Comparison of ENCODE assay signal across 23 cellular contexts in the genomic region with DNA sequence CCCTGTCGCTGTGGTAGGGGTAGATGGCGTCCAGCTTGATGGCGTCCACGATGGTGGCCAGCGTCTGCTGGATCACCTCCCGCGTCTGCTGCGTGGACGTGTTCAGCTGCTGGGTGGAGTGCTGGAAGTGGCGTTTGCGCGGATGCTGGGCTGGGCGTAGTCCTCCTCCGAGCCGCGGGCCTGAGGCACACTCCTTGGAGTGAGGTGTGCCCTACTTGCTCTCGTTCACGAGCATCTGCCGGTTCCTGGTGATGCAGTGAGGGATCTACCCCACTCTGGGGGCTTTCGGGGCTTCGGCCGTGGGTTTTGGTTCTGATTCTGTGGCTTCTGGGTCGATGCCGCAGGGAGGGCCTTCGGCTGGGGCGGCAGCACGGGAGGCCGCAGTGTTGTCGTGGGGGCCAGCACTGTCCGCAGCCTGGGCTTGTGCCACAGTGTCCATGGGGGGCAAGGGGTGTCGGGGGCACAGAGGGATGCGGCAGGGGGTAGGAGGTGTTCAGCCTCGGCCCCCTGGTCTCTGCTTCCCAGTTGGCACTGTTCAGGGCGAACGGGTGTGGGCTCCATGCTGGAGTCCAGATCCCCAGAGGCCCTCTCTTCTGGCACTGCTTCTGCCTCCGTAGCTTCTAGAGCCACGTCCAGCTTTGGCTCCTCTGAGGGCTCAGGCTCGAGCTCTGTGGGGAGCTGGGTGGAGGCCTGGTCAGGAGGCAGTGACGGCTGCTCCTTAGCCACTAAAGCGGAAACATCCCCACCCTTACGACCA.
"Had no signal": no experiment of that assay in that cellular context is flagged by ENCODE, and none has a peak within 500 bp of the region (broad histone marks: within the 10 kb centered on the region; RNA-seq: fewer than 3 reads in every experiment).

No MANE protein-coding gene starts in this region.

- H3K4me1 Mint-ChIP-seq: activated naive CD4-positive, alpha-beta T cell treated with anti-CD3 and anti-CD28 coated beads, Interleukin-2, amount 10 ng/mL, durations not matched to agents 7 days and 5 days; activated naive CD8-positive, alpha-beta T cell treated with anti-CD3 and anti-CD28 coated beads, Interleukin-2, amount 10 ng/mL, durations not matched to agents 7 days and 5 days; immature natural killer cell; nephron progenitor cell had no signal

- H3K4me3 Mint-ChIP-seq: activated naive CD4-positive, alpha-beta T cell treated with anti-CD3 and anti-CD28 coated beads, Interleukin-2, amount 10 ng/mL, durations not matched to agents 7 days and 5 days; activated naive CD8-positive, alpha-beta T cell treated with anti-CD3 and anti-CD28 coated beads, Interleukin-2, amount 10 ng/mL, durations not matched to agents 7 days and 5 days; immature natural killer cell; nephron progenitor cell; stimulated activated naive CD8-positive, alpha-beta T cell treated with anti-CD3 and anti-CD28 coated beads, Interleukin-15, Interleukin-2, amounts not matched to agents 100 ng/mL and 50 ng/mL, for 24 hours; T-helper 1 cell treated with Interleukin-12 subunit alpha and Interleukin-12 subunit beta and Interleukin-4 antibody, amounts not matched to agents 30 μg/mL and 1 μg/mL, for 36 hours; type B pancreatic cell had no signal

- H3K27me3 ChIP-seq: brain microvascular endothelial cell, vagina had no signal

- H3K36me3 Mint-ChIP-seq: activated naive CD4-positive, alpha-beta T cell treated with anti-CD3 and anti-CD28 coated beads, Interleukin-2, amount 10 ng/mL, durations not matched to agents 7 days and 5 days; activated naive CD8-positive, alpha-beta T cell treated with anti-CD3 and anti-CD28 coated beads, Interleukin-2, amount 10 ng/mL, durations not matched to agents 7 days and 5 days; type B pancreatic cell had no signal

- H3K36me3 ChIP-seq: brain microvascular endothelial cell, vagina had no signal

- H3K27ac ChIP-seq: brain microvascular endothelial cell, parathyroid adenoma, vagina, VCaP had no signal

- H3K27me3 Mint-ChIP-seq: activated naive CD4-positive, alpha-beta T cell treated with anti-CD3 and anti-CD28 coated beads, Interleukin-2, amount 10 ng/mL, durations not matched to agents 7 days and 5 days; activated naive CD8-positive, alpha-beta T cell treated with anti-CD3 and anti-CD28 coated beads, Interleukin-2, amount 10 ng/mL, durations not matched to agents 7 days and 5 days; stimulated activated naive CD8-positive, alpha-beta T cell treated with anti-CD3 and anti-CD28 coated beads, Interleukin-15, Interleukin-2, amounts not matched to agents 100 ng/mL and 50 ng/mL, for 24 hours; type B pancreatic cell had no signal

- H3K4me3 ChIP-seq: vagina had no signal

- H3K9me3 ChIP-seq: vagina had no signal

- DNase-seq: activated CD4-positive, alpha-beta T cell treated with anti-CD3 and anti-CD28 coated beads for 4 hours; activated CD4-positive, alpha-beta T cell treated with anti-CD3 and anti-CD28 coated beads, Interleukin-2, amount 50 U/mL, for 48 hours; activated CD8-positive, alpha-beta memory T cell treated with anti-CD3 and anti-CD28 coated beads for 24 hours; activated gamma-delta T cell; activated naive CD4-positive, alpha-beta T cell treated with anti-CD3 and anti-CD28 coated beads, Interleukin-2, amount 10 ng/mL, durations not matched to agents 7 days and 5 days; activated naive CD8-positive, alpha-beta T cell treated with anti-CD3 and anti-CD28 coated beads, Interleukin-2, amount 10 ng/mL, durations not matched to agents 7 days and 5 days; brain microvascular endothelial cell; caudate nucleus; head of caudate nucleus; hypothalamus; immature natural killer cell; nephron progenitor cell; nucleus accumbens; stimulated activated CD4-positive, alpha-beta T cell treated with anti-CD3 and anti-CD28 coated beads, Interleukin-4, amount 100 ng/mL, for 1 hour; substantia nigra; SW 1271; T-helper 9 cell had no signal

- H3K4me1 ChIP-seq: parathyroid adenoma, vagina had no signal

- H3K27ac Mint-ChIP-seq: activated naive CD4-positive, alpha-beta T cell treated with anti-CD3 and anti-CD28 coated beads, Interleukin-2, amount 10 ng/mL, durations not matched to agents 7 days and 5 days; activated naive CD8-positive, alpha-beta T cell treated with anti-CD3 and anti-CD28 coated beads, Interleukin-2, amount 10 ng/mL, durations not matched to agents 7 days and 5 days; immature natural killer cell; nephron progenitor cell; stimulated activated naive CD8-positive, alpha-beta T cell treated with anti-CD3 and anti-CD28 coated beads, Interleukin-15, Interleukin-2, amounts not matched to agents 100 ng/mL and 50 ng/mL, for 24 hours; T-helper 1 cell treated with Interleukin-12 subunit alpha and Interleukin-12 subunit beta and Interleukin-4 antibody, amounts not matched to agents 30 μg/mL and 1 μg/mL, for 36 hours; type B pancreatic cell had no signal
